10 cellular contexts compared by ENCODE assay signal in genomic region chr6:137291441-137291840, GRCh38.
DNase-seq lines count a peak whose midpoint lies in the region; ATAC-seq, FAIRE-seq and TF ChIP-seq lines count a peak whose summit lies in the region.
"Had no signal": no experiment of that assay in that cellular context is flagged by ENCODE, and none has a peak within 500 bp of the region (broad histone marks: within the 10 kb centered on the region; RNA-seq: fewer than 3 reads in every experiment).

No MANE protein-coding gene starts in this region.

- FAIRE-seq in RCC 7860 (lab: Jason Lieb, UNC) (peak; percentile 57), endothelial cell of umbilical vein (lab: Jason Lieb, UNC) (no peak)

- H3K4me3 ChIP-seq in GM23248 (no peak overlapping the region), endothelial cell of umbilical vein (replicated peaks in 1 of 3; ENCODE audit: insufficient read depth in 1 of 3, low read depth in 1 of 3, low read length in 3 of 3) (no peak overlapping the region)

- no peaks in the 10 kb centered on the region for H3F3A ChIP-seq in GM23248 (ENCODE audit: insufficient read depth)

- H2AFZ ChIP-seq in GM23248, result no peak overlapping the region
- H2AFZ ChIP-seq in endothelial cell of umbilical vein (ENCODE audit: low read depth, low read length), result no peak overlapping the region

- BruUV-seq in endothelial cell of umbilical vein (replicated peaks; lab: Mats Ljungman, UMichigan), result no TSS peak

- H3K9ac ChIP-seq in GM23248, result no peak overlapping the region
- no peak overlapping the region for H3K9ac ChIP-seq in endothelial cell of umbilical vein (replicated peaks; ENCODE audit: extremely low read depth, insufficient read depth, low read length)

- H3K4me3 Mint-ChIP-seq in natural killer cell treated with Interleukin-12 subunit alpha and Interleukin-12 subunit beta and Interleukin-15 and Interleukin-18, amount 100 ng/mL, for 72 hours, result peak overlapping the region; percentile 8

- peak in 1 of 2 donors; percentile 44 for ATAC-seq in natural killer cell treated with Interleukin-12 subunit alpha and Interleukin-12 subunit beta and Interleukin-15 and Interleukin-18, amount 100 ng/mL, for 72 hours
- ATAC-seq in HG02610 (IDR thresholded peaks at IDR 0.05; ENCODE audit: unreplicated experiment) (no peak), GM18517 (IDR thresholded peaks at IDR 0.05; ENCODE audit: unreplicated experiment) (no peak)

- peaks cover 0 to 10% of the 10 kb centered on the region in 2 donors for H3K27me3 Mint-ChIP-seq in natural killer cell treated with Interleukin-12 subunit alpha and Interleukin-12 subunit beta and Interleukin-15 and Interleukin-18, amount 100 ng/mL, for 72 hours

- no peaks in the 10 kb centered on the region for H3K36me3 ChIP-seq in GM23248 (ENCODE audit: low read depth)
- H3K36me3 ChIP-seq in endothelial cell of umbilical vein (ENCODE audit: control insufficient read depth in 2 of 2, extremely low read depth in 1 of 2, insufficient read depth in 2 of 2, low read length in 2 of 2), result no peaks in the 10 kb centered on the region

- no peaks in the 10 kb centered on the region for H3K9me2 ChIP-seq in GM23248 (ENCODE audit: insufficient read depth)

- TF ChIP-seq POLR2A in endothelial cell of umbilical vein (IDR thresholded peaks at IDR 0.05; ENCODE audit: low read depth, low read length), result no peak

- H3K4me1 ChIP-seq in GM23248 (ENCODE audit: insufficient read depth), result no peaks in the 10 kb centered on the region
- no peaks in the 10 kb centered on the region for H3K4me1 ChIP-seq in endothelial cell of umbilical vein (ENCODE audit: control insufficient read depth, extremely low read depth, insufficient read depth, low read length)

- H4K20me1 ChIP-seq in GM23248 (ENCODE audit: insufficient read depth), result no peaks in the 10 kb centered on the region
- H4K20me1 ChIP-seq in endothelial cell of umbilical vein (replicated peaks; ENCODE audit: control insufficient read depth, extremely low read depth, insufficient read depth, low read length), result no peaks in the 10 kb centered on the region

- H3K79me2 ChIP-seq in GM23248 (ENCODE audit: insufficient read depth), result no peaks in the 10 kb centered on the region
- H3K79me2 ChIP-seq in endothelial cell of umbilical vein (ENCODE audit: control insufficient read depth, insufficient read depth, low read length), result no peaks in the 10 kb centered on the region

- H3K9me3 ChIP-seq in GM23248 (ENCODE audit: low read depth) (no peaks in the 10 kb centered on the region), endothelial cell of umbilical vein (replicated peaks; ENCODE audit: control insufficient read depth, insufficient read depth, low read length) (no peaks in the 10 kb centered on the region)

- POLR2A ChIA-PET in endothelial cell of umbilical vein (lab: Charles Lee), result no interaction called here

- H3K27ac Mint-ChIP-seq in natural killer cell treated with Interleukin-12 subunit alpha and Interleukin-12 subunit beta and Interleukin-15 and Interleukin-18, amount 100 ng/mL, for 72 hours, result peak overlapping the region in 1 of 2 donors; percentile 64

- WGBS in GM23248 (ENCODE audit: low coverage in 1 of 2, low lambda C conversion rate in 2 of 2, missing lambda C conversion rate in 2 of 2), 2 experiments, result 31 to 34% methylated on average over 3 of the region's 3 CpGs

- in situ Hi-C loops in GM23248 (cut with MboI), result no loop called here

- DNase-seq in GM23248 (peak; percentile 14), RCC 7860 (ENCODE audit: low spot score) (peak; percentile 25), endothelial cell of umbilical vein (ENCODE audit: low read depth, low spot score) (peak; percentile 30), ecto neural progenitor cell (ENCODE audit: low spot score) (no peak)
- no peak for DNase-seq in natural killer cell treated with Interleukin-12 subunit alpha and Interleukin-12 subunit beta and Interleukin-15 and Interleukin-18, amount 100 ng/mL, for 72 hours (ENCODE audit: low spot score)
- DNase-seq in activated naive CD4-positive, alpha-beta T cell treated with Interleukin-2 at 50 U/mL for 16 hours, result no peak
- DNase-seq: activated T-cell treated with anti-CD3 and anti-CD28 coated beads for 4 hours; stimulated activated CD4-positive, alpha-beta T cell treated with anti-CD3 and anti-CD28 coated beads, Interleukin-2, amount 100 ng/mL, for 48 hours had no signal

- no peaks in the 10 kb centered on the region for H3K9me1 ChIP-seq in endothelial cell of umbilical vein (replicated peaks; ENCODE audit: control insufficient read depth, extremely low read depth, insufficient read depth, low read length)

- H3K27me3 ChIP-seq in GM23248 (replicated peaks; ENCODE audit: insufficient read depth) (no peaks in the 10 kb centered on the region), endothelial cell of umbilical vein (ENCODE audit: control insufficient read depth in 2 of 2, insufficient read depth in 2 of 2, low read length in 2 of 2) (no peaks in the 10 kb centered on the region)

- no peaks in the 10 kb centered on the region for H3K9me3 Mint-ChIP-seq in natural killer cell treated with Interleukin-12 subunit alpha and Interleukin-12 subunit beta and Interleukin-15 and Interleukin-18, amount 100 ng/mL, for 72 hours

- H3K27ac ChIP-seq in GM23248 (no peak overlapping the region), endothelial cell of umbilical vein (ENCODE audit: insufficient read depth, low read depth, low read length) (no peak overlapping the region)

- dilution Hi-C loops in endothelial cell of umbilical vein (cut with MboI; ENCODE audit: extremely low pct_ligation_motif_present, low sequenced_read_pairs), result no loop called here

- CTCF ChIA-PET in endothelial cell of umbilical vein (lab: Charles Lee), result interaction anchor here (1.0 to 1.8 kb wide), 3 partner anchors 14 to 23 kb away, joined by 3 to 6 read pairs (median 4); no protein-coding TSS in a partner anchor

- intact Hi-C loops in endothelial cell of umbilical vein (cut with micrococcal nuclease), result no loop called here

- H3K36me3 Mint-ChIP-seq in natural killer cell treated with Interleukin-12 subunit alpha and Interleukin-12 subunit beta and Interleukin-15 and Interleukin-18, amount 100 ng/mL, for 72 hours, result no peaks in the 10 kb centered on the region

- TF ChIP-seq CTCF in endothelial cell of umbilical vein (IDR thresholded peaks at IDR 0.05; ENCODE audit: extremely low read depth in 1 of 2, insufficient read depth in 1 of 2, low read depth in 1 of 2, low read length in 2 of 2), result no peak

- H3K4me2 ChIP-seq in GM23248 (ENCODE audit: unreplicated experiment) (no peak overlapping the region), endothelial cell of umbilical vein (ENCODE audit: insufficient read depth, low read length) (no peak overlapping the region)

- H3K4me1 Mint-ChIP-seq in natural killer cell treated with Interleukin-12 subunit alpha and Interleukin-12 subunit beta and Interleukin-15 and Interleukin-18, amount 100 ng/mL, for 72 hours (ENCODE audit: low read depth in 2 of 2), result peaks cover 7 to 9% of the 10 kb centered on the region in 2 donors

TF ChIP-seq in endothelial cell of umbilical vein, 7 proteins besides CTCF, POLR2A, EP300 and RAD21:
- TF ChIP-seq FOS (IDR thresholded peaks at IDR 0.05; ENCODE audit: borderline replicate concordance, insufficient read depth, low read length) (no peak), MAX (IDR thresholded peaks at IDR 0.05; ENCODE audit: insufficient read depth, insufficient read length) (no peak), POLR2AphosphoS5 (IDR thresholded peaks at IDR 0.05; ENCODE audit: insufficient read depth, low read depth, low read length) (no peak), JUN (IDR thresholded peaks at IDR 0.05; ENCODE audit: borderline replicate concordance, insufficient read depth, insufficient read length, low read depth) (no peak), EZH2 (IDR thresholded peaks at IDR 0.05; ENCODE audit: borderline replicate concordance, low read depth, low read length, severe bottlenecking) (no peak), GATA2 (IDR thresholded peaks at IDR 0.05; ENCODE audit: insufficient read depth, insufficient read length, low read depth, low read length) (no peak), MYC (IDR thresholded peaks at IDR 0.05; ENCODE audit: low read depth, low read length) (no peak)

Comparison
In these comparisons a context has a peak if more than half of its experiments do, and no peak if none do; other contexts are left out.
1. DNase-seq: peak in GM23248 (single experiment), RCC 7860 (single experiment) and endothelial cell of umbilical vein (single experiment); none in natural killer cell treated with Interleukin-12 subunit alpha and Interleukin-12 subunit beta and Interleukin-15 and Interleukin-18, amount 100 ng/mL, for 72 hours (single experiment), activated naive CD4-positive, alpha-beta T cell treated with Interleukin-2 at 50 U/mL for 16 hours (single experiment) and ecto neural progenitor cell (single experiment).